14 cellular contexts compared by ENCODE assay signal in genomic region chr19:11534538-11534937, GRCh38. TPM values are rescaled to one million over a fixed set of nuclear protein-coding genes. Genes with fewer than 3 reads are reported as not detected.
DNase-seq lines count a peak whose midpoint lies in the region; ATAC-seq and TF ChIP-seq lines count a peak whose summit lies in the region.
"Had no signal": no experiment of that assay in that cellular context is flagged by ENCODE, and none has a peak within 500 bp of the region (broad histone marks: within the 10 kb centered on the region; RNA-seq: fewer than 3 reads in every experiment).

No MANE protein-coding gene starts in this region.

- peaks cover 56% of the 10 kb centered on the region for H3K4me1 Mint-ChIP-seq in HFFc6 (ENCODE audit: low read depth)
- peaks cover 13% of the 10 kb centered on the region for H3K4me1 Mint-ChIP-seq in activated T-cell treated with anti-CD3 and anti-CD28 coated beads, Interleukin-2, amount 50 U/mL, for 4 hours (ENCODE audit: low read depth)

- intact Hi-C loops in esophagus squamous epithelium (cut with DNase I) = no loop called here
- intact Hi-C loops in sigmoid colon (cut with DNase I) = no loop called here

- H3K4me3 ChIP-seq in esophagus squamous epithelium (no peak overlapping the region), sigmoid colon (no peak overlapping the region), GM23248 (no peak overlapping the region)
- H3K4me3 ChIP-seq: body of pancreas had no signal

- peaks cover 13% of the 10 kb centered on the region; the same call in 1 of the 2 replicates for H3F3A ChIP-seq in GM23248 (ENCODE audit: insufficient read depth)

- H3K9me2 ChIP-seq in GM23248 (ENCODE audit: insufficient read depth) = no peaks in the 10 kb centered on the region

- no peaks in the 10 kb centered on the region for H3K36me3 Mint-ChIP-seq in HFFc6 (ENCODE audit: low read depth)
- no peaks in the 10 kb centered on the region for H3K36me3 Mint-ChIP-seq in activated T-cell treated with anti-CD3 and anti-CD28 coated beads, Interleukin-2, amount 50 U/mL, for 4 hours (ENCODE audit: insufficient read depth)

- H3K9me3 Mint-ChIP-seq in HFFc6 = no peaks in the 10 kb centered on the region
- no peaks in the 10 kb centered on the region for H3K9me3 Mint-ChIP-seq in activated T-cell treated with anti-CD3 and anti-CD28 coated beads, Interleukin-2, amount 50 U/mL, for 4 hours
- H3K9me3 Mint-ChIP-seq: activated CD4-positive, alpha-beta T cell treated with anti-CD3 and anti-CD28 coated beads, Interleukin-2, amount 10 ng/mL, durations not matched to agents 7 days and 5 days; CD4-positive, alpha-beta T cell; endodermal cell had no signal

- H3K4me3 Mint-ChIP-seq in HFFc6 = no peak overlapping the region
- H3K4me3 Mint-ChIP-seq in activated T-cell treated with anti-CD3 and anti-CD28 coated beads, Interleukin-2, amount 50 U/mL, for 4 hours = no peak overlapping the region
- H3K4me3 Mint-ChIP-seq: activated CD4-positive, alpha-beta T cell treated with anti-CD3 and anti-CD28 coated beads, Interleukin-2, amount 10 ng/mL, durations not matched to agents 7 days and 5 days; CD4-positive, alpha-beta T cell had no signal

- H3K4me2 ChIP-seq in GM23248 (ENCODE audit: unreplicated experiment) = no peak overlapping the region

- no peaks in the 10 kb centered on the region for H4K20me1 ChIP-seq in GM23248 (ENCODE audit: insufficient read depth)

- no peak overlapping the region for H3K9ac ChIP-seq in GM23248

- no peaks in the 10 kb centered on the region for H3K79me2 ChIP-seq in GM23248 (ENCODE audit: insufficient read depth)

- H3K27ac ChIP-seq in esophagus squamous epithelium (peak overlapping the region in 3 of 4 donors; percentile 65 to 89 (median 86)), sigmoid colon (peak overlapping the region; percentile 94 to 99 (median 98)), GM23248 (no peak overlapping the region)
- H3K27ac ChIP-seq: body of pancreas had no signal

- no peaks in the 10 kb centered on the region for H3K27me3 Mint-ChIP-seq in HFFc6 (ENCODE audit: insufficient read depth)
- peaks cover 12% of the 10 kb centered on the region for H3K27me3 Mint-ChIP-seq in activated T-cell treated with anti-CD3 and anti-CD28 coated beads, Interleukin-2, amount 50 U/mL, for 4 hours (ENCODE audit: low read depth)

- DNase-seq in HFFc6 (no peak), OCI-M1 (lab: John Stamatoyannopoulos, UW) (peak; percentile 74), esophagus squamous epithelium (lab: John Stamatoyannopoulos, UW) (no peak), sigmoid colon (no peak), GM23248 (no peak)
- no peak for DNase-seq in activated T-cell treated with anti-CD3 and anti-CD28 coated beads, Interleukin-2, amount 50 U/mL, for 4 hours
- DNase-seq: activated CD4-positive, alpha-beta T cell treated with anti-CD3 and anti-CD28 coated beads, Interleukin-2, amount 10 ng/mL, durations not matched to agents 7 days and 5 days; body of pancreas; CD4-positive, alpha-beta T cell; endodermal cell; GDM1; NCI-H2107 had no signal

- peak overlapping the region; percentile 64 for H3K27ac Mint-ChIP-seq in HFFc6
- H3K27ac Mint-ChIP-seq: activated CD4-positive, alpha-beta T cell treated with anti-CD3 and anti-CD28 coated beads, Interleukin-2, amount 10 ng/mL, durations not matched to agents 7 days and 5 days; CD4-positive, alpha-beta T cell; endodermal cell had no signal

- H2AFZ ChIP-seq in GM23248 = no peak overlapping the region

- H3K9me3 ChIP-seq in esophagus squamous epithelium = no peaks in the 10 kb centered on the region
- no peaks in the 10 kb centered on the region for H3K9me3 ChIP-seq in sigmoid colon
- H3K9me3 ChIP-seq in GM23248 (ENCODE audit: low read depth) = no peaks in the 10 kb centered on the region
- H3K9me3 ChIP-seq: body of pancreas had no signal

- no peak for ATAC-seq in activated T-cell treated with anti-CD3 and anti-CD28 coated beads, Interleukin-2, amount 50 U/mL, for 4 hours
- no peak for ATAC-seq in HG02840 (IDR thresholded peaks at IDR 0.05; ENCODE audit: low FRiP score, unreplicated experiment)
- ATAC-seq: body of pancreas, sciatic nerve had no signal

- in situ Hi-C loops in GM23248 (cut with MboI) = no loop called here

- no peak for TF ChIP-seq POLR2A in esophagus squamous epithelium (IDR thresholded peaks at IDR 0.05)
- no peak for TF ChIP-seq POLR2A in sigmoid colon (IDR thresholded peaks at IDR 0.05)

- TF ChIP-seq EP300 in sigmoid colon (IDR thresholded peaks at IDR 0.05) = no peak

- H3K27me3 ChIP-seq in esophagus squamous epithelium = peaks cover 0 to 11% (median 0%) of the 10 kb centered on the region in 4 donors
- no peaks in the 10 kb centered on the region for H3K27me3 ChIP-seq in sigmoid colon
- H3K27me3 ChIP-seq in GM23248 (replicated peaks; ENCODE audit: insufficient read depth) = no peaks in the 10 kb centered on the region

- no peaks in the 10 kb centered on the region for H3K36me3 ChIP-seq in esophagus squamous epithelium
- H3K36me3 ChIP-seq in sigmoid colon = no peaks in the 10 kb centered on the region
- H3K36me3 ChIP-seq in GM23248 (ENCODE audit: low read depth) = no peaks in the 10 kb centered on the region

- TF ChIP-seq CTCF in HFFc6 (IDR thresholded peaks at IDR 0.05) = no peak
- TF ChIP-seq CTCF in esophagus squamous epithelium (IDR thresholded peaks at IDR 0.05) = no peak
- TF ChIP-seq CTCF in sigmoid colon (IDR thresholded peaks at IDR 0.05) = no peak

- WGBS in esophagus squamous epithelium, 2 donors = 43 to 72% methylated on average over 1 of the region's 1 CpG
- 60 to 89% methylated on average over 1 of the region's 1 CpG for WGBS in sigmoid colon, 2 donors
- WGBS in GM23248 (ENCODE audit: low coverage in 1 of 2, low lambda C conversion rate in 2 of 2, missing lambda C conversion rate in 2 of 2), 2 experiments = 92 to 96% methylated on average over 1 of the region's 1 CpG

- H3K4me1 ChIP-seq in esophagus squamous epithelium (peaks cover 2 to 43% (median 16%) of the 10 kb centered on the region in 3 donors), sigmoid colon (peaks cover 0 to 38% (median 28%) of the 10 kb centered on the region in 4 donors), GM23248 (ENCODE audit: insufficient read depth) (peaks cover 24% of the 10 kb centered on the region)

RNA-seq across cellular contexts. Expression of gene CNN1, which starts 4.1 kb away (rescaled TPM):
- total RNA-seq in HFFc6 (2021; fragmentation: NEBNext Ultra II Directional; extraction: Animal tissue kit (Norgen Biotek cat#: 25700)) = 1 to 10 TPM; 6.5 to 9.3 (median 8.0) TPM
- 100 to 1,000 TPM in 1 of 4 donors, 10 to 100 TPM in 3; 20.4 to 437 (median 45.0) TPM for total RNA-seq in esophagus squamous epithelium
- total RNA-seq in sigmoid colon = 1,000 to 10,000 TPM; 1,586 to 3,058 (median 2,656) TPM
- polyA plus RNA-seq in sigmoid colon = 100 to 1,000 TPM in 1 of 3 donors, 10 to 100 TPM in 1, 1 to 10 TPM in 1; 4.9 to 115 (median 45.0) TPM
- 44.5 and 47.4 TPM in 2 replicates for total RNA-seq in GM23248 (2014; rRNA removed; shearing (Covaris generic))
- 27.1 and 30.0 TPM in 2 replicates for polyA plus RNA-seq in GM23248 (2016; fragmentation: Nextera tagmentation; extraction: Ambion mirVana)
- total RNA-seq in activated T-cell treated with anti-CD3 and anti-CD28 coated beads, Interleukin-2, amount 50 U/mL, for 4 hours = under 1 TPM in 1 of 3 donors, not detected in 2; 0.25 TPM
- total RNA-seq: activated CD4-positive, alpha-beta T cell treated with anti-CD3 and anti-CD28 coated beads, Interleukin-2, amount 10 ng/mL, durations not matched to agents 7 days and 5 days; CD4-positive, alpha-beta T cell had no signal

RNA-seq across cellular contexts. Expression of gene ECSIT, which starts 5.6 kb away (rescaled TPM):
- total RNA-seq in HFFc6 (2021; fragmentation: NEBNext Ultra II Directional; extraction: Animal tissue kit (Norgen Biotek cat#: 25700)) = 10 to 100 TPM; 17.5 to 24.9 (median 19.9) TPM
- total RNA-seq in esophagus squamous epithelium = 10 to 100 TPM; 41.4 to 47.1 (median 43.1) TPM
- total RNA-seq in sigmoid colon = 10 to 100 TPM; 74.5 to 93.5 (median 82.4) TPM
- polyA plus RNA-seq in sigmoid colon = 10 to 100 TPM; 60.7 to 75.8 (median 65.4) TPM
- total RNA-seq in GM23248 (2014; rRNA removed; shearing (Covaris generic)) = 28.0 and 35.2 TPM in 2 replicates
- polyA plus RNA-seq in GM23248 (2016; fragmentation: Nextera tagmentation; extraction: Ambion mirVana) = 17.1 and 20.5 TPM in 2 replicates
- total RNA-seq in activated T-cell treated with anti-CD3 and anti-CD28 coated beads, Interleukin-2, amount 50 U/mL, for 4 hours = 10 to 100 TPM; 72.3 to 88.1 (median 81.9) TPM

RNA-seq across cellular contexts. Expression of gene ELOF1, which starts 24.5 kb away (rescaled TPM):
- 10 to 100 TPM; 72.3 to 85.5 (median 78.7) TPM for total RNA-seq in HFFc6 (2021; fragmentation: NEBNext Ultra II Directional; extraction: Animal tissue kit (Norgen Biotek cat#: 25700))
- 10 to 100 TPM; 21.7 to 31.6 (median 28.6) TPM for total RNA-seq in esophagus squamous epithelium
- total RNA-seq in sigmoid colon = 10 to 100 TPM; 27.2 to 47.9 (median 38.9) TPM
- 10 to 100 TPM; 49.8 to 67.3 (median 59.4) TPM for polyA plus RNA-seq in sigmoid colon
- total RNA-seq in GM23248 (2014; rRNA removed; shearing (Covaris generic)) = 32.4 and 50.6 TPM in 2 replicates
- polyA plus RNA-seq in GM23248 (2016; fragmentation: Nextera tagmentation; extraction: Ambion mirVana) = 71.8 and 72.6 TPM in 2 replicates
- total RNA-seq in activated T-cell treated with anti-CD3 and anti-CD28 coated beads, Interleukin-2, amount 50 U/mL, for 4 hours = 10 to 100 TPM; 82.5 to 91.6 (median 86.4) TPM

RNA-seq across cellular contexts. Expression of gene ZNF653, which starts 28.9 kb away (rescaled TPM):
- total RNA-seq in HFFc6 (2021; fragmentation: NEBNext Ultra II Directional; extraction: Animal tissue kit (Norgen Biotek cat#: 25700)) = 1 to 10 TPM; 4.7 to 6.3 (median 5.3) TPM
- total RNA-seq in esophagus squamous epithelium (10 to 100 TPM in 1 of 4 donors, 1 to 10 TPM in 3; 3.6 to 10.2 (median 5.0) TPM), sigmoid colon (1 to 10 TPM; 3.2 to 8.6 (median 7.7) TPM)
- polyA plus RNA-seq in sigmoid colon (1 to 10 TPM; 3.9 to 8.8 (median 6.6) TPM), GM23248 (2016; fragmentation: Nextera tagmentation; extraction: Ambion mirVana) (1.4 and 2.2 TPM in 2 replicates)
- total RNA-seq in GM23248 (2014; rRNA removed; shearing (Covaris generic)) = 3.9 and 4.6 TPM in 2 replicates
- total RNA-seq in activated T-cell treated with anti-CD3 and anti-CD28 coated beads, Interleukin-2, amount 50 U/mL, for 4 hours = 10 to 100 TPM; 12.3 to 16.9 (median 13.9) TPM

RNA-seq across cellular contexts. Expression of gene ACP5, which starts 42.9 kb away (rescaled TPM):
- total RNA-seq in HFFc6 (2021; fragmentation: NEBNext Ultra II Directional; extraction: Animal tissue kit (Norgen Biotek cat#: 25700)) = 1 to 10 TPM; 1.5 to 2.8 (median 2.3) TPM
- 10 to 100 TPM; 12.2 to 61.9 (median 33.0) TPM for total RNA-seq in esophagus squamous epithelium
- 10 to 100 TPM in 2 of 4 donors, 1 to 10 TPM in 2; 7.6 to 23.5 (median 9.8) TPM for total RNA-seq in sigmoid colon
- 100 to 1,000 TPM in 1 of 3 donors, 10 to 100 TPM in 2; 26.4 to 266 (median 54.4) TPM for polyA plus RNA-seq in sigmoid colon
- total RNA-seq in GM23248 (2014; rRNA removed; shearing (Covaris generic)) = 0.11 TPM in 1 of 2 replicates, not detected in the other
- polyA plus RNA-seq in GM23248 (2016; fragmentation: Nextera tagmentation; extraction: Ambion mirVana) = 0.26 TPM in 1 of 2 replicates, not detected in the other
- 1 to 10 TPM; 2.4 to 2.9 (median 2.8) TPM for total RNA-seq in activated T-cell treated with anti-CD3 and anti-CD28 coated beads, Interleukin-2, amount 50 U/mL, for 4 hours

Comparison
In these comparisons a context has a peak if more than half of its experiments do, and no peak if none do; other contexts are left out.
1. RNA of gene CNN1, which starts 4.1 kb away (total RNA-seq): 1,586 to 3,058 TPM in sigmoid colon, 20.4 to 437 TPM in esophagus squamous epithelium, 44.5 to 47.4 TPM in GM23248 and 6.5 to 9.3 TPM in HFFc6; 0.25 TPM in activated T-cell treated with anti-CD3 and anti-CD28 coated beads, Interleukin-2, amount 50 U/mL, for 4 hours; every median in the first group is over 4 times any median in the second.